ENCODE assay signal across 11 cellular contexts in the genomic region with DNA sequence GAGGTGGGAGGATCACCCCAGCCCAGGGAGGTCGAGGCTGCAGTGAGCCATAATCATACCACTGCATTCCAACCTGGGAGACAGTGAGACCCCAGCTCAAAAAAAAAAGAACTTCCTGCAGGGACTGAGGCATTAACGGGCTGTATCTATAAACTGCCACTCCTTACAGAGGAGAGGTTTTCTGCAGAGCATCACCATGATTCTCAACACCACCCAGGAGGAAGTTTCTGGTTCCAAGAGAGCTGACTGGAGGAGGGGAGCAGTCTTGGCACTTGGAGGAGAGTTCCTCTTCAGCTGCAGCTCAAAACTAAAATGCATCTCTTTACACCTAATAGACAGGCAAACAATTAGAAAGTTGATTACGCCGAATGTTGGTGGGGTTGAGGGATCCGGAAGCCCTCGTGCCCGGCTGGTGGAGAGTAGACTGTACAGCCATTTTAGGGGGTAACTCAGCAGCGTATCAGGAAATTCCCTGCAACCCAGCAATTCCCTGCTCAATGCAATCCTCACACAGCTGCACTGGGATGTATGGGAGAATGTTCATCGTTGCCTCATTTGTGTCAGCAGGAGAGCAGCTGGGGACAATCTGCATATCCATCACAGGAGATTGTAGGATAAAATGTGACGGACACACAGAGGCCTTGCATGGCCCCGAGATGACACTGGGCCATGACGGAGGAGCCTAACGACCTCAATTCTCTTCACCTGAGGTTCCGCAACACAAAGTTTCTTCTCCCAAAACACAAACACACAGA. TPM values are rescaled to one million over a fixed set of nuclear protein-coding genes. Genes with fewer than 3 reads are reported as not detected.
DNase-seq lines count a peak whose midpoint lies in the region; ATAC-seq, FAIRE-seq and TF ChIP-seq lines count a peak whose summit lies in the region.
"Had no signal": no experiment of that assay in that cellular context is flagged by ENCODE, and none has a peak within 500 bp of the region (broad histone marks: within the 10 kb centered on the region; RNA-seq: fewer than 3 reads in every experiment).

No MANE protein-coding gene starts in this region.

- H3K9me3 ChIP-seq in BLaER1 (no peaks in the 10 kb centered on the region), neural progenitor cell (ENCODE audit: low read depth) (no peaks in the 10 kb centered on the region)

- H4K20me1 ChIP-seq in BLaER1, result peaks cover 46% of the 10 kb centered on the region
- H4K20me1 ChIP-seq in neural progenitor cell (ENCODE audit: low read depth), result peaks cover 98% of the 10 kb centered on the region

- H3K9me3 Mint-ChIP-seq in neural progenitor cell, result no peaks in the 10 kb centered on the region

- in situ Hi-C loops in KBM-7 (cut with MboI; ENCODE audit: low pct_unique_long_range_greater_than_20kb, low sequenced_read_pairs), result no loop called here

- H3K79me2 ChIP-seq in neural progenitor cell (ENCODE audit: low read depth), result peaks cover 96% of the 10 kb centered on the region

- no peak for ATAC-seq in HG03139 (IDR thresholded peaks at IDR 0.05; ENCODE audit: unreplicated experiment)
- no peak for ATAC-seq in GM18907 (IDR thresholded peaks at IDR 0.05; ENCODE audit: unreplicated experiment)
- ATAC-seq: activated CD8-positive, alpha-beta T cell treated with anti-CD3 and anti-CD28 coated beads, Interleukin-2, amount 10 ng/mL, durations not matched to agents 7 days and 5 days had no signal

- no peak overlapping the region for H3K4me3 Mint-ChIP-seq in neural progenitor cell
- H3K4me3 Mint-ChIP-seq: activated CD8-positive, alpha-beta T cell treated with anti-CD3 and anti-CD28 coated beads, Interleukin-2, amount 10 ng/mL, durations not matched to agents 7 days and 5 days had no signal

- peak; percentile 18 for FAIRE-seq in bronchial epithelial cell (lab: Jason Lieb, UNC)

- no peak overlapping the region for H2AFZ ChIP-seq in neural progenitor cell (replicated peaks)

- H3F3A ChIP-seq in neural progenitor cell (ENCODE audit: low read depth), result peaks cover 36% of the 10 kb centered on the region

- H3K27ac ChIP-seq in BLaER1, result no peak overlapping the region
- H3K27ac ChIP-seq in neural progenitor cell, result peak overlapping the region; percentile 26

- H3K4me2 ChIP-seq in BLaER1, result peak overlapping the region; percentile 32; the same call in 1 of the 2 replicates
- no peak overlapping the region for H3K4me2 ChIP-seq in neural progenitor cell

- DNase-seq in KBM-7 (peak; percentile 30), bronchial epithelial cell (ENCODE audit: low read depth) (peak; percentile 47), neural progenitor cell (ENCODE audit: low spot score) (no peak), COLO829 (ENCODE audit: low spot score) (no peak), DMS79 (lab: John Stamatoyannopoulos, UW) (no peak)
- DNase-seq: activated CD8-positive, alpha-beta T cell treated with anti-CD3 and anti-CD28 coated beads, Interleukin-2, amount 10 ng/mL, durations not matched to agents 7 days and 5 days; NCI-H2227 treated with DMSO at 0.1 percent for 48 hours; SHP77 had no signal

- H3K36me3 Mint-ChIP-seq in neural progenitor cell, result no peaks in the 10 kb centered on the region

- TF ChIP-seq CTCF in bronchial epithelial cell (IDR thresholded peaks at IDR 0.05; ENCODE audit: insufficient read depth, low read length, severe bottlenecking) (no peak), neural progenitor cell (IDR thresholded peaks at IDR 0.05) (no peak)

- H3K27me3 ChIP-seq in BLaER1 (no peaks in the 10 kb centered on the region), bronchial epithelial cell (ENCODE audit: control insufficient read depth, insufficient read depth, low read length) (no peaks in the 10 kb centered on the region), neural progenitor cell (no peaks in the 10 kb centered on the region)

- H3K27me3 Mint-ChIP-seq in neural progenitor cell (ENCODE audit: insufficient read depth, low read depth), result no peaks in the 10 kb centered on the region

- no peak overlapping the region for H3K4me3 ChIP-seq in BLaER1
- no peak overlapping the region for H3K4me3 ChIP-seq in bronchial epithelial cell (ENCODE audit: low read depth, low read length)
- no peak overlapping the region for H3K4me3 ChIP-seq in neural progenitor cell

- peaks cover 66% of the 10 kb centered on the region for H3K4me1 Mint-ChIP-seq in neural progenitor cell

- peaks cover 90% of the 10 kb centered on the region for H3K4me1 ChIP-seq in BLaER1
- peaks cover 29% of the 10 kb centered on the region for H3K4me1 ChIP-seq in neural progenitor cell

- H3K9ac ChIP-seq in BLaER1, result no peak overlapping the region
- H3K9ac ChIP-seq in neural progenitor cell, result no peak overlapping the region

- peak overlapping the region; percentile 28 for H3K27ac Mint-ChIP-seq in neural progenitor cell
- H3K27ac Mint-ChIP-seq: activated CD8-positive, alpha-beta T cell treated with anti-CD3 and anti-CD28 coated beads, Interleukin-2, amount 10 ng/mL, durations not matched to agents 7 days and 5 days had no signal

- H3K36me3 ChIP-seq in BLaER1 (peaks cover 23% of the 10 kb centered on the region; the same call in 1 of the 2 replicates), bronchial epithelial cell (ENCODE audit: control insufficient read depth, insufficient read depth, low read length) (no peaks in the 10 kb centered on the region), neural progenitor cell (no peaks in the 10 kb centered on the region)

RNA-seq across cellular contexts. Expression of gene ACTN1, which starts 36.6 kb away (rescaled TPM):
- total RNA-seq in bronchial epithelial cell (118 and 165 TPM in 2 replicates), neural progenitor cell (ENCODE audit: low replicate concordance) (70.7 and 97.7 TPM in 2 replicates)

Comparison
In these comparisons a context has a peak if more than half of its experiments do, and no peak if none do; other contexts are left out.
1. DNase-seq: peak in KBM-7 (single experiment) and bronchial epithelial cell (single experiment); none in neural progenitor cell (single experiment), COLO829 (single experiment) and DMS79 (single experiment).